Comparison of ENCODE assay signal across 12 cellular contexts in the genomic region with DNA sequence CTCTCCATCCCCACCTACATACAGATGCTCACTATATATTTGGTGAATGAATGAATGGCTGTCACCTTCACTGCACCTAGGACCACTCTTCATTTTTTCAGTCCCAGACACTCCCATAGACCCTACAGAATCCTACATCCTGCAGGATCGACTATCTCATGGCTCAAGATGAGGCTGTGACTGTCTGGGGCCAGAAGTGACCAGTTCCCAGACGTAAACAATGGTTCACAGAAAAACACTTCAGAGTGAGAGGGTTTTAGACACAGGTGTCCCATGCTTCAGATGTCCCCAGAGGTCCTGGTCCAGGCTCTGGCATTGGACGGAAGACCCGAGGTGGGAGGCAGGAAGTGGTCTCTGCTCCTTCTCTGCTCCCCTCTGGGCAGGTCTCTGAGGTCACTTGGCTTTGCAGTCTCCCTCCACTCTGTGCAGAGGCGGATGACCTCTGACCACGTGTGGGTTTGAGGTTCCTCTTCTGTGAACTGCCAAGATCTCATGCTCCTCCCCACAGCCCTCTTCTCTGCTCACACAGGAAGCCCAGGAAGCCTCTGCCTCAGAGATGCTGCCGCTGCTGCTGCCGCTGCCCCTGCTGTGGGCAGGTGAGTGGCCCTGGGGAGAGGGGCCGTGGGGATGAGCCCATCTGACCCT. TPM values are rescaled to one million over a fixed set of nuclear protein-coding genes. Genes with fewer than 3 reads are reported as not detected.
DNase-seq lines count a peak whose midpoint lies in the region; ATAC-seq and TF ChIP-seq lines count a peak whose summit lies in the region.
"Had no signal": no experiment of that assay in that cellular context is flagged by ENCODE, and none has a peak within 500 bp of the region (broad histone marks: within the 10 kb centered on the region; RNA-seq: fewer than 3 reads in every experiment).

No MANE protein-coding gene starts in this region.

- H3K9me3 ChIP-seq in SK-N-SH: no peaks in the 10 kb centered on the region

- no peaks in the 10 kb centered on the region for H3F3A ChIP-seq in SK-N-SH (replicated peaks; ENCODE audit: insufficient read depth)

- no peaks in the 10 kb centered on the region for H3K9me3 Mint-ChIP-seq in T-helper 2 cell treated with Interferon-gamma antibody and Interleukin-4, amounts not matched to agents 5 μg/mL and 100 μg/mL, for 36 hours
- H3K9me3 Mint-ChIP-seq in stimulated activated memory B cell treated with anti-CD40 and anti-IgM and Interleukin-4, amounts not matched to agents 10 μg/mL and 1 μg/mL and 100 μg/mL, for 72 hours: no peaks in the 10 kb centered on the region

- no peak overlapping the region for H3K9ac ChIP-seq in SK-N-SH
- H3K9ac ChIP-seq: KMS-11 had no signal

- no peak overlapping the region for H3K27ac ChIP-seq in SK-N-SH (ENCODE audit: low read depth in 2 of 2, low read length in 1 of 2)
- H3K27ac ChIP-seq: KMS-11, PC-9 had no signal

- H3K27me3 ChIP-seq in SK-N-SH (ENCODE audit: insufficient read depth): peaks cover 43% of the 10 kb centered on the region; the same call in 1 of the 2 replicates

- H3K4me3 ChIP-seq in SK-N-SH (ENCODE audit: low read depth in 2 of 2, low read length in 1 of 2): no peak overlapping the region
- H3K4me3 ChIP-seq: PC-9 had no signal

- CTCF ChIA-PET in SK-N-SH (lab: Yijun Ruan, JAX): interaction anchor here (1.9 kb wide), 1 partner anchor 8 kb away, joined by 12 read pairs; no protein-coding TSS in a partner anchor

- POLR2A ChIA-PET in SK-N-SH (lab: Yijun Ruan, JAX): no interaction called here

- WGBS in SK-N-SH (ENCODE audit: low lambda C conversion rate): 4% methylated on average over 5 of the region's 9 CpGs

- peak overlapping the region; percentile 72 for H3K27ac Mint-ChIP-seq in T-helper 2 cell treated with Interferon-gamma antibody and Interleukin-4, amounts not matched to agents 5 μg/mL and 100 μg/mL, for 36 hours
- H3K27ac Mint-ChIP-seq in stimulated activated memory B cell treated with anti-CD40 and anti-IgM and Interleukin-4, amounts not matched to agents 10 μg/mL and 1 μg/mL and 100 μg/mL, for 72 hours: no peak overlapping the region

- no peak for TF ChIP-seq EP300 in SK-N-SH (IDR thresholded peaks at IDR 0.05; ENCODE audit: borderline replicate concordance in 1 of 2, low read depth in 1 of 2, low read length in 1 of 2)

- H2AFZ ChIP-seq in SK-N-SH (ENCODE audit: low read depth): no peak overlapping the region
- H2AFZ ChIP-seq: PC-9 had no signal

- DNase-seq in activated T-cell treated with anti-CD3 and anti-CD28 coated beads for 48 hours (ENCODE audit: low read depth) (peak; percentile 4), activated T-cell treated with anti-CD3 and anti-CD28 coated beads for 4 hours (no peak), left cardiac atrium (no peak), SK-N-SH (no peak)
- peak; percentile 45 for DNase-seq in T-helper 2 cell treated with Interferon-gamma antibody and Interleukin-4, amounts not matched to agents 5 μg/mL and 100 μg/mL, for 36 hours (ENCODE audit: low spot score)
- DNase-seq: PC-9 had no signal

- no peaks in the 10 kb centered on the region for H3K36me3 Mint-ChIP-seq in T-helper 2 cell treated with Interferon-gamma antibody and Interleukin-4, amounts not matched to agents 5 μg/mL and 100 μg/mL, for 36 hours (ENCODE audit: low read depth)
- no peaks in the 10 kb centered on the region for H3K36me3 Mint-ChIP-seq in stimulated activated memory B cell treated with anti-CD40 and anti-IgM and Interleukin-4, amounts not matched to agents 10 μg/mL and 1 μg/mL and 100 μg/mL, for 72 hours

- peaks cover 17% of the 10 kb centered on the region for H3K27me3 Mint-ChIP-seq in T-helper 2 cell treated with Interferon-gamma antibody and Interleukin-4, amounts not matched to agents 5 μg/mL and 100 μg/mL, for 36 hours (ENCODE audit: low read depth)
- H3K27me3 Mint-ChIP-seq in stimulated activated memory B cell treated with anti-CD40 and anti-IgM and Interleukin-4, amounts not matched to agents 10 μg/mL and 1 μg/mL and 100 μg/mL, for 72 hours: peaks cover 33% of the 10 kb centered on the region

- ATAC-seq in left cardiac atrium (peak; percentile 68 to 72), HG03095 (IDR thresholded peaks at IDR 0.05; ENCODE audit: unreplicated experiment) (no peak), HG02588 (IDR thresholded peaks at IDR 0.05; ENCODE audit: unreplicated experiment) (no peak)
- ATAC-seq in stimulated activated memory B cell treated with anti-CD40 and anti-IgM and Interleukin-4, amounts not matched to agents 10 μg/mL and 1 μg/mL and 100 μg/mL, for 72 hours: peak; percentile 78

- TF ChIP-seq RAD21 in SK-N-SH (IDR thresholded peaks at IDR 0.05; ENCODE audit: low read length): no peak

- TF ChIP-seq CTCF in SK-N-SH (IDR thresholded peaks at IDR 0.05): no peak

- no peaks in the 10 kb centered on the region for H3K4me1 ChIP-seq in SK-N-SH (ENCODE audit: control insufficient read depth in 1 of 2, insufficient read depth in 2 of 2, low read depth in 1 of 2, low read length in 1 of 2)

- H3K36me3 ChIP-seq in SK-N-SH (replicated peaks in 1 of 2; ENCODE audit: control insufficient read depth in 1 of 2, insufficient read depth in 2 of 2, low read length in 1 of 2): no peaks in the 10 kb centered on the region

- H3K79me2 ChIP-seq in SK-N-SH (ENCODE audit: insufficient read depth): no peaks in the 10 kb centered on the region

- H4K20me1 ChIP-seq in SK-N-SH (ENCODE audit: insufficient read depth): no peaks in the 10 kb centered on the region

- peaks cover 53% of the 10 kb centered on the region for H3K4me1 Mint-ChIP-seq in T-helper 2 cell treated with Interferon-gamma antibody and Interleukin-4, amounts not matched to agents 5 μg/mL and 100 μg/mL, for 36 hours (ENCODE audit: low read depth)
- H3K4me1 Mint-ChIP-seq in stimulated activated memory B cell treated with anti-CD40 and anti-IgM and Interleukin-4, amounts not matched to agents 10 μg/mL and 1 μg/mL and 100 μg/mL, for 72 hours: peaks cover 17% of the 10 kb centered on the region

- H3K9me2 ChIP-seq in SK-N-SH: no peaks in the 10 kb centered on the region

- H3K4me2 ChIP-seq in SK-N-SH: no peak overlapping the region
- H3K4me2 ChIP-seq: KMS-11, PC-9 had no signal

- intact Hi-C loops in left cardiac atrium (cut with DNase I): loop anchor here in 1 of 2 donors (5.0 kb wide), 1 partner anchor 145 kb away; no protein-coding TSS in a partner anchor

- H3K4me3 Mint-ChIP-seq in T-helper 2 cell treated with Interferon-gamma antibody and Interleukin-4, amounts not matched to agents 5 μg/mL and 100 μg/mL, for 36 hours: peak overlapping the region; percentile 89
- no peak overlapping the region for H3K4me3 Mint-ChIP-seq in stimulated activated memory B cell treated with anti-CD40 and anti-IgM and Interleukin-4, amounts not matched to agents 10 μg/mL and 1 μg/mL and 100 μg/mL, for 72 hours

TF ChIP-seq in SK-N-SH, 30 proteins besides CTCF, POLR2A, EP300 and RAD21:
- TF ChIP-seq FOSL2 (IDR thresholded peaks at IDR 0.05; ENCODE audit: borderline replicate concordance, low read depth) (no peak), JUND (IDR thresholded peaks at IDR 0.05) (no peak), CHD2 (IDR thresholded peaks at IDR 0.05; ENCODE audit: low read length, partially characterized antibody) (no peak), TCF12 (IDR thresholded peaks at IDR 0.05) (no peak), TEAD4 (IDR thresholded peaks at IDR 0.05; ENCODE audit: borderline replicate concordance, insufficient read depth) (no peak)

RNA-seq across cellular contexts. Expression of gene SIGLEC7, which starts 24.9 kb away (rescaled TPM):
- total RNA-seq in left cardiac atrium: 1 to 10 TPM; 1.6 to 2.2 TPM
- polyA plus RNA-seq in SK-N-SH (2012; rRNA removed): not detected in 2 replicates
- not detected in 2 replicates for polyA plus RNA-seq in SK-N-SH (2012; cell fraction: cytosol; rRNA removed)
- polyA plus RNA-seq in SK-N-SH (2012; cell fraction: nucleus; rRNA removed): not detected in 2 replicates
- total RNA-seq: PC-9 had no signal
- polyA plus RNA-seq: AG04450, keratinocyte had no signal

RNA-seq across cellular contexts. Expression of gene SIGLEC9, which starts 42.3 kb away (rescaled TPM):
- total RNA-seq in left cardiac atrium: 1 to 10 TPM; 5.1 to 6.6 TPM
- polyA plus RNA-seq in SK-N-SH (2012; rRNA removed): not detected in 2 replicates
- polyA plus RNA-seq in SK-N-SH (2012; cell fraction: cytosol; rRNA removed): 0.01 TPM in 2 replicates
- polyA plus RNA-seq in SK-N-SH (2012; cell fraction: nucleus; rRNA removed): not detected in 2 replicates
- total RNA-seq: PC-9 had no signal
- polyA plus RNA-seq: AG04450, keratinocyte had no signal

RNA-seq across cellular contexts. Expression of gene CD33, which starts 57.9 kb away (rescaled TPM):
- 10 to 100 TPM in 1 of 2 donors, 1 to 10 TPM in 1; 3.2 to 11.4 TPM for total RNA-seq in left cardiac atrium
- 0.36 and 0.67 TPM in 2 replicates for polyA plus RNA-seq in SK-N-SH (2012; rRNA removed)
- 0.23 and 0.31 TPM in 2 replicates for polyA plus RNA-seq in SK-N-SH (2012; cell fraction: cytosol; rRNA removed)
- polyA plus RNA-seq in SK-N-SH (2012; cell fraction: nucleus; rRNA removed): 0.87 and 1.8 TPM in 2 replicates
- total RNA-seq: PC-9 had no signal
- polyA plus RNA-seq: AG04450 had no signal

RNA-seq across cellular contexts. Expression of gene CTU1, which starts 58.8 kb away (rescaled TPM):
- total RNA-seq in left cardiac atrium: 1 to 10 TPM; 5.3 to 6.0 TPM
- 7.2 and 8.8 TPM in 2 replicates for polyA plus RNA-seq in SK-N-SH (2012; rRNA removed)
- 3.3 and 5.7 TPM in 2 replicates for polyA plus RNA-seq in SK-N-SH (2012; cell fraction: cytosol; rRNA removed)
- 17.0 and 23.2 TPM in 2 replicates for polyA plus RNA-seq in SK-N-SH (2012; cell fraction: nucleus; rRNA removed)

Comparison
In these comparisons a context has a peak if more than half of its experiments do, and no peak if none do; other contexts are left out.
1. DNase-seq: peak in activated T-cell treated with anti-CD3 and anti-CD28 coated beads for 48 hours (single experiment) and T-helper 2 cell treated with Interferon-gamma antibody and Interleukin-4, amounts not matched to agents 5 μg/mL and 100 μg/mL, for 36 hours (single experiment); none in activated T-cell treated with anti-CD3 and anti-CD28 coated beads for 4 hours (single experiment), left cardiac atrium (single experiment) and SK-N-SH (single experiment).
2. ATAC-seq: peak in left cardiac atrium (2 of 2) and stimulated activated memory B cell treated with anti-CD40 and anti-IgM and Interleukin-4, amounts not matched to agents 10 μg/mL and 1 μg/mL and 100 μg/mL, for 72 hours (single experiment); none in HG03095 (single experiment) and HG02588 (single experiment).